Comparison of ENCODE assay signal across 15 cellular contexts in genomic region chr5:178340637-178341036, GRCh38.
DNase-seq lines count a peak whose midpoint lies in the region; ATAC-seq and TF ChIP-seq lines count a peak whose summit lies in the region.
"Had no signal": no experiment of that assay in that cellular context is flagged by ENCODE, and none has a peak within 500 bp of the region (broad histone marks: within the 10 kb centered on the region; RNA-seq: fewer than 3 reads in every experiment).

No MANE protein-coding gene starts in this region.

- no peaks in the 10 kb centered on the region for H3K9me3 Mint-ChIP-seq in dendritic cell treated with granulocyte-macrophage colony-stimulating factor and Interleukin-4, amounts not matched to agents 40 ng/mL and 50 ng/mL, for 4 days
- no peaks in the 10 kb centered on the region for H3K9me3 Mint-ChIP-seq in activated naive CD4-positive, alpha-beta T cell treated with anti-CD3 and anti-CD28 coated beads, Interleukin-2, amount 10 ng/mL, durations not matched to agents 7 days and 5 days
- H3K9me3 Mint-ChIP-seq: CD4-positive, alpha-beta memory T cell; IgD-negative memory B cell had no signal

- intact Hi-C loops in dendritic cell treated with granulocyte-macrophage colony-stimulating factor and Interleukin-4, amounts not matched to agents 40 ng/mL and 50 ng/mL, for 4 days (cut with micrococcal nuclease): no loop called here
- intact Hi-C loops in sigmoid colon (cut with DNase I): no loop called here

- H3K27me3 Mint-ChIP-seq in dendritic cell treated with granulocyte-macrophage colony-stimulating factor and Interleukin-4, amounts not matched to agents 40 ng/mL and 50 ng/mL, for 4 days: peaks cover 15% of the 10 kb centered on the region
- H3K27me3 Mint-ChIP-seq in activated naive CD4-positive, alpha-beta T cell treated with anti-CD3 and anti-CD28 coated beads, Interleukin-2, amount 10 ng/mL, durations not matched to agents 7 days and 5 days: peaks cover 9% of the 10 kb centered on the region

- H3K9ac ChIP-seq in BLaER1 treated with 17β-estradiol and CSF1 and Interleukin-3, amounts not matched to agents 10 nM and 100 nM: no peak overlapping the region
- H3K9ac ChIP-seq: GM23248 had no signal

- H3K4me1 ChIP-seq in BLaER1 treated with 17β-estradiol and CSF1 and Interleukin-3, amounts not matched to agents 10 nM and 100 nM: peaks cover 7 to 30% (median 19%) of the 10 kb centered on the region in 10 experiments; a peak in 18 of 20 replicates
- no peaks in the 10 kb centered on the region for H3K4me1 ChIP-seq in sigmoid colon

- no peak for ATAC-seq in HG02588 (IDR thresholded peaks at IDR 0.05; ENCODE audit: unreplicated experiment)
- ATAC-seq: GM12878 had no signal

- H3K9me3 ChIP-seq in BLaER1 treated with 17β-estradiol and CSF1 and Interleukin-3, amounts not matched to agents 10 nM and 100 nM (replicated peaks in 1 of 11): peaks cover 0 to 10% (median 0%) of the 10 kb centered on the region in 11 experiments; a peak in 3 of 22 replicates
- no peaks in the 10 kb centered on the region for H3K9me3 ChIP-seq in sigmoid colon

- peak overlapping the region; percentile 76 for H3K27ac Mint-ChIP-seq in dendritic cell treated with granulocyte-macrophage colony-stimulating factor and Interleukin-4, amounts not matched to agents 40 ng/mL and 50 ng/mL, for 4 days
- H3K27ac Mint-ChIP-seq in activated naive CD4-positive, alpha-beta T cell treated with anti-CD3 and anti-CD28 coated beads, Interleukin-2, amount 10 ng/mL, durations not matched to agents 7 days and 5 days: no peak overlapping the region
- H3K27ac Mint-ChIP-seq: CD4-positive, alpha-beta memory T cell; IgD-negative memory B cell had no signal

- WGBS in sigmoid colon, 2 donors: 95 to 96% methylated on average over 9 of the region's 9 CpGs

- H3K4me1 Mint-ChIP-seq in dendritic cell treated with granulocyte-macrophage colony-stimulating factor and Interleukin-4, amounts not matched to agents 40 ng/mL and 50 ng/mL, for 4 days (ENCODE audit: low read depth): peaks cover 39% of the 10 kb centered on the region
- H3K4me1 Mint-ChIP-seq in activated naive CD4-positive, alpha-beta T cell treated with anti-CD3 and anti-CD28 coated beads, Interleukin-2, amount 10 ng/mL, durations not matched to agents 7 days and 5 days: no peaks in the 10 kb centered on the region
- H3K4me1 Mint-ChIP-seq: CD4-positive, alpha-beta memory T cell had no signal

- no peaks in the 10 kb centered on the region for H3K36me3 Mint-ChIP-seq in dendritic cell treated with granulocyte-macrophage colony-stimulating factor and Interleukin-4, amounts not matched to agents 40 ng/mL and 50 ng/mL, for 4 days (ENCODE audit: low read depth)
- no peaks in the 10 kb centered on the region for H3K36me3 Mint-ChIP-seq in activated naive CD4-positive, alpha-beta T cell treated with anti-CD3 and anti-CD28 coated beads, Interleukin-2, amount 10 ng/mL, durations not matched to agents 7 days and 5 days
- H3K36me3 Mint-ChIP-seq: CD4-positive, alpha-beta memory T cell; IgD-negative memory B cell had no signal

- CTCF ChIA-PET in activated naive CD4-positive, alpha-beta T cell treated with anti-CD3 and anti-CD28 coated beads, Interleukin-2, amount 10 ng/mL, durations not matched to agents 7 days and 5 days (lab: Charles Lee): no interaction called here

- peak; percentile 58 for DNase-seq in activated effector memory CD4-positive, alpha-beta T cell treated with anti-CD3 and anti-CD28 coated beads, Interleukin-2, amount 50 U/mL, for 16 hours
- DNase-seq in activated effector memory CD4-positive, alpha-beta T cell treated with Interleukin-2 at 50 U/mL for 16 hours: no peak
- peak; percentile 48 for DNase-seq in sigmoid colon
- DNase-seq in activated naive CD4-positive, alpha-beta T cell treated with anti-CD3 and anti-CD28 coated beads, Interleukin-2, amount 10 ng/mL, durations not matched to agents 7 days and 5 days: no peak
- DNase-seq: 8988T; C1 segment of cervical spinal cord; CD4-positive, alpha-beta memory T cell; DMS79; GM23248; H7 had no signal

- no peak for TF ChIP-seq POLR2A in sigmoid colon (IDR thresholded peaks at IDR 0.05)

- TF ChIP-seq EP300 in sigmoid colon (IDR thresholded peaks at IDR 0.05): no peak

- no peak overlapping the region for H3K4me3 Mint-ChIP-seq in dendritic cell treated with granulocyte-macrophage colony-stimulating factor and Interleukin-4, amounts not matched to agents 40 ng/mL and 50 ng/mL, for 4 days
- no peak overlapping the region for H3K4me3 Mint-ChIP-seq in activated naive CD4-positive, alpha-beta T cell treated with anti-CD3 and anti-CD28 coated beads, Interleukin-2, amount 10 ng/mL, durations not matched to agents 7 days and 5 days
- H3K4me3 Mint-ChIP-seq: CD4-positive, alpha-beta memory T cell; IgD-negative memory B cell had no signal

- H3K36me3 ChIP-seq in BLaER1 treated with 17β-estradiol and CSF1 and Interleukin-3, amounts not matched to agents 10 nM and 100 nM: no peaks in the 10 kb centered on the region
- H3K36me3 ChIP-seq in sigmoid colon: no peaks in the 10 kb centered on the region

- no peaks in the 10 kb centered on the region for H3K27me3 ChIP-seq in BLaER1 treated with 17β-estradiol and CSF1 and Interleukin-3, amounts not matched to agents 10 nM and 100 nM
- peaks cover 0 to 10% (median 4%) of the 10 kb centered on the region in 3 donors for H3K27me3 ChIP-seq in sigmoid colon

- TF ChIP-seq CTCF in sigmoid colon (IDR thresholded peaks at IDR 0.05): no peak

- H3K27ac ChIP-seq in BLaER1 treated with 17β-estradiol and CSF1 and Interleukin-3, amounts not matched to agents 10 nM and 100 nM: no peak overlapping the region; a peak in 1 of 22 replicates
- no peak overlapping the region for H3K27ac ChIP-seq in sigmoid colon
- H3K27ac ChIP-seq: GM23248 had no signal

- H3K4me2 ChIP-seq in BLaER1 treated with 17β-estradiol and CSF1 and Interleukin-3, amounts not matched to agents 10 nM and 100 nM: peak overlapping the region in 7 of 11 experiments; percentile 2 to 64 (median 52); a peak in 11 of 22 replicates

- H3K4me3 ChIP-seq in BLaER1 treated with 17β-estradiol and CSF1 and Interleukin-3, amounts not matched to agents 10 nM and 100 nM: no peak overlapping the region
- H3K4me3 ChIP-seq in sigmoid colon: no peak overlapping the region
- H3K4me3 ChIP-seq: GM12878, GM23248 had no signal

- peaks cover 0 to 6% (median 0%) of the 10 kb centered on the region in 11 experiments; a peak in 1 of 22 replicates for H4K20me1 ChIP-seq in BLaER1 treated with 17β-estradiol and CSF1 and Interleukin-3, amounts not matched to agents 10 nM and 100 nM

Comparison
In these comparisons a context has a peak if more than half of its experiments do, and no peak if none do; other contexts are left out.
1. DNase-seq: peak in activated effector memory CD4-positive, alpha-beta T cell treated with anti-CD3 and anti-CD28 coated beads, Interleukin-2, amount 50 U/mL, for 16 hours (single experiment) and sigmoid colon (single experiment); none in activated effector memory CD4-positive, alpha-beta T cell treated with Interleukin-2 at 50 U/mL for 16 hours (single experiment) and activated naive CD4-positive, alpha-beta T cell treated with anti-CD3 and anti-CD28 coated beads, Interleukin-2, amount 10 ng/mL, durations not matched to agents 7 days and 5 days (single experiment).